1 cellular context compared by ENCODE assay signal in the genomic region with DNA sequence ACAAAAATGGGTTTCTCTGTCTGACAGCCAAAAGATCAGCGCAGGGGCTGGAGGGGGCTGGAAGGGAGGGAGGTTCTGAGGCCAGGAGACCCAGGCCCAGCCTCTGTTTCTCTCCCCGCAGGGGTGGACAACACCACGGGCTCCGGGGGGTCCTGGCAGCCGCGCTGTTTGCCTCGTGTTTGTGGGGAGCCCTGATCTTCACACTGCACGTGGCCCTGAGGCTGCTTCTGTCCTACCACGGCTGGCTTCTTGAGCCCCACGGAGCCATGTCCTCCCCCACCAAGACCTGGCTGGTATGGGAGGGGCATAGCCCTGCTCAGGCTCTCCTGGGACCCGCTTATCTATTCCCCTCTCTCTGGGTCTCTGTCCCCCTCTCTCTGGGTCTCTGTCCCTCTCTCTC.
TF ChIP-seq lines count a peak whose summit lies in the region.

No MANE protein-coding gene starts in this region.

TF ChIP-seq in HepG2, 621 proteins besides CTCF, POLR2A, EP300 and RAD21:
- TF ChIP-seq ZNF263 (CRISPR knock-in tag; IDR thresholded peaks at IDR 0.05): no peak
- TF ChIP-seq, protein P1, sequence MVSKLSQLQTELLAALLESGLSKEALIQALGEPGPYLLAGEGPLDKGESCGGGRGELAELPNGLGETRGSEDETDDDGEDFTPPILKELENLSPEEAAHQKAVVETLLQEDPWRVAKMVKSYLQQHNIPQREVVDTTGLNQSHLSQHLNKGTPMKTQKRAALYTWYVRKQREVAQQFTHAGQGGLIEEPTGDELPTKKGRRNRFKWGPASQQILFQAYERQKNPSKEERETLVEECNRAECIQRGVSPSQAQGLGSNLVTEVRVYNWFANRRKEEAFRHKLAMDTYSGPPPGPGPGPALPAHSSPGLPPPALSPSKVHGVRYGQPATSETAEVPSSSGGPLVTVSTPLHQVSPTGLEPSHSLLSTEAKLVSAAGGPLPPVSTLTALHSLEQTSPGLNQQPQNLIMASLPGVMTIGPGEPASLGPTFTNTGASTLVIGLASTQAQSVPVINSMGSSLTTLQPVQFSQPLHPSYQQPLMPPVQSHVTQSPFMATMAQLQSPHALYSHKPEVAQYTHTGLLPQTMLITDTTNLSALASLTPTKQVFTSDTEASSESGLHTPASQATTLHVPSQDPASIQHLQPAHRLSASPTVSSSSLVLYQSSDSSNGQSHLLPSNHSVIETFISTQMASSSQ (IDR thresholded peaks at IDR 0.05; ENCODE audit: low read depth): no peak
- TF ChIP-seq, protein P1 (CRISPR knock-in tag; IDR thresholded peaks at IDR 0.05; ENCODE audit: borderline replicate concordance): no peak
- TF ChIP-seq NFATC3 (CRISPR knock-in tag; IDR thresholded peaks at IDR 0.05): no peak
- TF ChIP-seq, protein P2, sequence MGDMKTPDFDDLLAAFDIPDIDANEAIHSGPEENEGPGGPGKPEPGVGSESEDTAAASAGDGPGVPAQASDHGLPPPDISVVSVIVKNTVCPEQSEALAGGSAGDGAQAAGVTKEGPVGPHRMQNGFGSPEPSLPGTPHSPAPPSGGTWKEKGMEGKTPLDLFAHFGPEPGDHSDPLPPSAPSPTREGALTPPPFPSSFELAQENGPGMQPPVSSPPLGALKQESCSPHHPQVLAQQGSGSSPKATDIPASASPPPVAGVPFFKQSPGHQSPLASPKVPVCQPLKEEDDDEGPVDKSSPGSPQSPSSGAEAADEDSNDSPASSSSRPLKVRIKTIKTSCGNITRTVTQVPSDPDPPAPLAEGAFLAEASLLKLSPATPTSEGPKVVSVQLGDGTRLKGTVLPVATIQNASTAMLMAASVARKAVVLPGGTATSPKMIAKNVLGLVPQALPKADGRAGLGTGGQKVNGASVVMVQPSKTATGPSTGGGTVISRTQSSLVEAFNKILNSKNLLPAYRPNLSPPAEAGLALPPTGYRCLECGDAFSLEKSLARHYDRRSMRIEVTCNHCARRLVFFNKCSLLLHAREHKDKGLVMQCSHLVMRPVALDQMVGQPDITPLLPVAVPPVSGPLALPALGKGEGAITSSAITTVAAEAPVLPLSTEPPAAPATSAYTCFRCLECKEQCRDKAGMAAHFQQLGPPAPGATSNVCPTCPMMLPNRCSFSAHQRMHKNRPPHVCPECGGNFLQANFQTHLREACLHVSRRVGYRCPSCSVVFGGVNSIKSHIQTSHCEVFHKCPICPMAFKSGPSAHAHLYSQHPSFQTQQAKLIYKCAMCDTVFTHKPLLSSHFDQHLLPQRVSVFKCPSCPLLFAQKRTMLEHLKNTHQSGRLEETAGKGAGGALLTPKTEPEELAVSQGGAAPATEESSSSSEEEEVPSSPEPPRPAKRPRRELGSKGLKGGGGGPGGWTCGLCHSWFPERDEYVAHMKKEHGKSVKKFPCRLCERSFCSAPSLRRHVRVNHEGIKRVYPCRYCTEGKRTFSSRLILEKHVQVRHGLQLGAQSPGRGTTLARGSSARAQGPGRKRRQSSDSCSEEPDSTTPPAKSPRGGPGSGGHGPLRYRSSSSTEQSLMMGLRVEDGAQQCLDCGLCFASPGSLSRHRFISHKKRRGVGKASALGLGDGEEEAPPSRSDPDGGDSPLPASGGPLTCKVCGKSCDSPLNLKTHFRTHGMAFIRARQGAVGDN (CRISPR knock-in tag; IDR thresholded peaks at IDR 0.05): no peak
- no peak for TF ChIP-seq MIER2 (CRISPR knock-in tag; IDR thresholded peaks at IDR 0.05)
- no peak for TF ChIP-seq THRA (CRISPR knock-in tag; IDR thresholded peaks at IDR 0.05; ENCODE audit: borderline replicate concordance)
- TF ChIP-seq SRY (CRISPR knock-in tag; IDR thresholded peaks at IDR 0.05): no peak
- no peak for TF ChIP-seq ZNF816 (CRISPR knock-in tag; IDR thresholded peaks at IDR 0.05; ENCODE audit: borderline replicate concordance)
